1 cellular context compared by ENCODE assay signal in the genomic region with DNA sequence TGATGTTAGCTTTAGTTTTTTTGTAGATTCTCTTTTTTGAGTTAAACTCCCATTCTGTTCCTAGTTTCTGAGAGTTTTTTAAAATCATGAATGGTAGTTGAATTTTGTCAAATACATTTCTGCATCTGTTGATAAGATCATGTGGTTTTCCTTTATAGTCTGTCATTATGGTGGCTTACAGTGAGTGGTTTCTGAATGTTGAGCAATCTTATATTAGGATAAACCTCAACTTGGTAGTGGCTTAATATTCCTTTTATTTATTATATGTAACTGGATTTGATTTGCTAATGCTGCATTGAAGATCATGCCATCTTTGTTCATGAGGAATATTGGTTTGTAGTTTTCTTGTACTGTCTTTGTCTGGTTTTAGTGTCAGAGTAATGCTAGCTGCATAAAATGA.
TF ChIP-seq lines count a peak whose summit lies in the region.

No MANE protein-coding gene starts in this region.

TF ChIP-seq in WTC11, 78 proteins besides CTCF, POLR2A, EP300 and RAD21 (continued from another document):
- TF ChIP-seq E2F1 (CRISPR knock-in tag; IDR thresholded peaks at IDR 0.05) (no peak), EMX1 (CRISPR knock-in tag; IDR thresholded peaks at IDR 0.05) (no peak), NR1H2 (CRISPR knock-in tag; IDR thresholded peaks at IDR 0.05) (no peak), NR3C1 (CRISPR knock-in tag; conservative IDR thresholded peaks at IDR 0.05; ENCODE audit: low read depth) (no peak), PRRX2 (CRISPR knock-in tag; IDR thresholded peaks at IDR 0.05) (no peak)
- TF ChIP-seq, protein P1, sequence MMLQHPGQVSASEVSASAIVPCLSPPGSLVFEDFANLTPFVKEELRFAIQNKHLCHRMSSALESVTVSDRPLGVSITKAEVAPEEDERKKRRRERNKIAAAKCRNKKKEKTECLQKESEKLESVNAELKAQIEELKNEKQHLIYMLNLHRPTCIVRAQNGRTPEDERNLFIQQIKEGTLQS (CRISPR knock-in tag; conservative IDR thresholded peaks at IDR 0.05): no peak
